8 cellular contexts compared by ENCODE assay signal in genomic region chr20:1118336-1119127, GRCh38. TPM values are rescaled to one million over a fixed set of nuclear protein-coding genes. Genes with fewer than 3 reads are reported as not detected.
A peak's percentile ranks its signal among the peaks of the same experiment; 100 is the strongest.
DNase-seq lines count a peak whose midpoint lies in the region; ATAC-seq, FAIRE-seq and TF ChIP-seq lines count a peak whose summit lies in the region.

Gene PSMF1, plus strand, starts transcription at chr20:1118602. Its CDS starts 172 bp downstream, at chr20:1118774.

- 2% methylated on average over 45 of the region's 62 CpGs for WGBS in HepG2 (ENCODE audit: low lambda C conversion rate)

- H3K9ac ChIP-seq in HepG2 (ENCODE audit: insufficient read depth, low read depth, low read length): peak within 1 kb of the TSS; percentile 95

- TF ChIP-seq EP300 in HepG2 (IDR thresholded peaks at IDR 0.05; ENCODE audit: low read depth in 2 of 2, low read length in 2 of 2) (peak; percentile 73 to 86), HepG2 (CRISPR knock-in tag; IDR thresholded peaks at IDR 0.05; ENCODE audit: borderline replicate concordance) (peak; percentile 64; the same call in 1 of the 2 replicates)

- H3K4me2 ChIP-seq in HepG2 (ENCODE audit: low read depth, low read length): peak within 1 kb of the TSS; percentile 98

- DNase-seq in C1 segment of cervical spinal cord (lab: John Stamatoyannopoulos, UW): peak; percentile 48 to 93 (median 86)
- peak; percentile 99 for DNase-seq in NCI-H748 (lab: John Stamatoyannopoulos, UW; ENCODE audit: unreplicated experiment)
- peak; percentile 93 to 95 for DNase-seq in activated CD4-positive, alpha-beta T cell treated with anti-CD3 and anti-CD28 coated beads, Interleukin-2, amount 50 U/mL, for 24 hours (ENCODE audit: low read depth in 1 of 2, low spot score in 1 of 2)
- peak; percentile 94 for DNase-seq in dermis blood vessel endothelial cell
- peak; percentile 92 for DNase-seq in HepG2 (ENCODE audit: low spot score)
- peak; percentile 94 for DNase-seq in stimulated activated CD4-positive, alpha-beta T cell treated with anti-CD3 and anti-CD28 coated beads, Interleukin-4, amount 100 ng/mL, for 1 hour

- peak within 1 kb of the TSS; percentile 72 for H3K27ac ChIP-seq in HepG2 (ENCODE audit: extremely low read length, insufficient read depth, low read length)

- CTCF ChIA-PET in HepG2 (lab: Yijun Ruan, JAX; ENCODE audit: low intra/inter-chr PET ratio, low total read pairs): no interaction called here

- peak within 1 kb of the TSS; percentile 80 to 99 (median 93) for H3K4me3 ChIP-seq in HepG2 (replicated peaks in 1 of 3; ENCODE audit: insufficient read depth in 1 of 3, low read depth in 2 of 3, low read length in 3 of 3)

- POLR2A ChIA-PET in HepG2 (lab: Yijun Ruan, JAX): interaction anchor here (0.9 to 1.0 kb wide), 4 partner anchors 10 to 1352 kb away, joined by 3 to 5 read pairs (median 3); partner anchors contain the start of gene SNRPB

- ATAC-seq in GM19351 (IDR thresholded peaks at IDR 0.05; ENCODE audit: unreplicated experiment): peak; percentile 93
- ATAC-seq in HG03521 (IDR thresholded peaks at IDR 0.05; ENCODE audit: unreplicated experiment): peak; percentile 96
- peak; percentile 89 for ATAC-seq in HepG2

- peaks cover 45% of the 10 kb centered on the region for H3K79me2 ChIP-seq in HepG2 (ENCODE audit: insufficient read depth, low read length)

- peak within 1 kb of the TSS; percentile 46 for H2AFZ ChIP-seq in HepG2 (ENCODE audit: low read length)

- no peaks in the 10 kb centered on the region; a peak in 1 of 5 replicates for H3K27me3 ChIP-seq in HepG2 (ENCODE audit: control insufficient read depth in 1 of 2, insufficient read depth in 2 of 2, low read length in 2 of 2)

- peaks cover 1 to 15% of the 10 kb centered on the region in 2 experiments; a peak in 2 of 5 replicates for H3K36me3 ChIP-seq in HepG2 (replicated peaks in 1 of 2; ENCODE audit: control insufficient read depth in 1 of 2, insufficient read depth in 2 of 2, low read length in 2 of 2)

- TF ChIP-seq POLR2A in HepG2 (IDR thresholded peaks at IDR 0.05; ENCODE audit: insufficient read depth in 1 of 2, low read depth in 2 of 2, low read length in 2 of 2): peak; percentile 97

- in situ Hi-C loops in HepG2 (cut with HindIII; ENCODE audit: extremely low pct_ligation_motif_present, low pct_unique_long_range_greater_than_20kb): loop anchor here (5.0 kb wide), 1 partner anchor 69 kb away; no protein-coding TSS in a partner anchor

- no peaks in the 10 kb centered on the region for H3K9me3 ChIP-seq in HepG2 (ENCODE audit: low read length)

- H3K4me1 ChIP-seq in HepG2 (ENCODE audit: insufficient read depth, low read length): peaks cover 62% of the 10 kb centered on the region

- intact Hi-C loops in HepG2 (cut with micrococcal nuclease; ENCODE audit: unreplicated experiment): loop anchor here (1.0 to 10.0 kb wide), 3 partner anchors 68 to 349 kb away; partner anchors contain the start of gene FKBP1A

- TF ChIP-seq CTCF in HepG2 (CRISPR knock-in tag; IDR thresholded peaks at IDR 0.05): peak; percentile 63

- TF ChIP-seq RAD21 in HepG2 (CRISPR knock-in tag; IDR thresholded peaks at IDR 0.05): peak; percentile 77

- peak; percentile 47 for FAIRE-seq in HepG2 (lab: Jason Lieb, UNC)

- BruUV-seq in HepG2 (replicated peaks; lab: Mats Ljungman, UMichigan): TSS peak; percentile 62

- peaks cover 19% of the 10 kb centered on the region for H4K20me1 ChIP-seq in HepG2 (ENCODE audit: insufficient read depth, low read length)

TF ChIP-seq in HepG2, 621 proteins besides CTCF, POLR2A, EP300 and RAD21 (continues in another document):
- TF ChIP-seq MYC (CRISPR knock-in tag; IDR thresholded peaks at IDR 0.05; ENCODE audit: borderline replicate concordance) (peak; percentile 99), KLF6 (CRISPR knock-in tag; IDR thresholded peaks at IDR 0.05) (peak; percentile 99), NR2F2 (IDR thresholded peaks at IDR 0.05; ENCODE audit: borderline replicate concordance, low read depth) (peak; percentile 63; the same call in 1 of the 2 replicates), NPAS2 (CRISPR knock-in tag; IDR thresholded peaks at IDR 0.05; ENCODE audit: borderline replicate concordance) (no peak), HNRNPUL1 (IDR thresholded peaks at IDR 0.05; ENCODE audit: low read depth, low read length) (peak; percentile 93; the same call in 1 of the 2 replicates), E2F2 (CRISPR knock-in tag; IDR thresholded peaks at IDR 0.05; ENCODE audit: borderline replicate concordance) (peak; percentile 97; the same call in 1 of the 2 replicates), ZNF432 (CRISPR knock-in tag; IDR thresholded peaks at IDR 0.05; ENCODE audit: borderline replicate concordance) (no peak; the same call in 1 of the 2 replicates), ZEB1 (IDR thresholded peaks at IDR 0.05; ENCODE audit: insufficient replicate concordance, low read depth) (peak; percentile 94), RFX3 (CRISPR knock-in tag; IDR thresholded peaks at IDR 0.05) (peak; percentile 55; the same call in 1 of the 2 replicates), ZNF326 (CRISPR knock-in tag; IDR thresholded peaks at IDR 0.05; ENCODE audit: borderline replicate concordance) (no peak), TBX2 (CRISPR knock-in tag; IDR thresholded peaks at IDR 0.05; ENCODE audit: borderline replicate concordance) (peak; percentile 98), ATF1 (CRISPR knock-in tag; IDR thresholded peaks at IDR 0.05) (peak; percentile 78), FOXO1 (CRISPR knock-in tag; IDR thresholded peaks at IDR 0.05) (peak; percentile 95), CHD2 (IDR thresholded peaks at IDR 0.05; ENCODE audit: low read depth, low read length) (peak; percentile 72), FIP1L1 (IDR thresholded peaks at IDR 0.05; ENCODE audit: borderline replicate concordance, insufficient read depth, low read depth, low read length) (peak; percentile 98), KAT7 (CRISPR knock-in tag; IDR thresholded peaks at IDR 0.05; ENCODE audit: borderline replicate concordance) (peak; percentile 100), ZNF382 (CRISPR knock-in tag; IDR thresholded peaks at IDR 0.05; ENCODE audit: borderline replicate concordance) (no peak), ZNF512B (CRISPR knock-in tag; IDR thresholded peaks at IDR 0.05; ENCODE audit: borderline replicate concordance) (peak; percentile 96), CCDC6 (CRISPR knock-in tag; IDR thresholded peaks at IDR 0.05) (peak; percentile 94), SETDB1 (CRISPR knock-in tag; IDR thresholded peaks at IDR 0.05; ENCODE audit: borderline replicate concordance) (no peak)

RNA-seq across cellular contexts. Expression of gene PSMF1, which starts in this region (rescaled TPM):
- 32.7 and 65.0 TPM in 2 replicates for total RNA-seq in dermis blood vessel endothelial cell
- total RNA-seq in HepG2 (2016; rRNA removed; fragmentation: Illumina TruSeq; extraction: Trizol): 86.0 and 113 TPM in 2 replicates
- 19.7 and 25.4 TPM in 2 replicates for total RNA-seq in HepG2 (2016; cell fraction: cytosol; rRNA removed; fragmentation: Illumina TruSeq; extraction: Trizol; ENCODE audit: low read depth)
- 84.7 and 89.7 TPM in 2 replicates for total RNA-seq in HepG2 (2016; cell fraction: insoluble cytoplasmic fraction; rRNA removed; fragmentation: Illumina TruSeq; extraction: Trizol)
- 45.7 and 47.8 TPM in 2 replicates for total RNA-seq in HepG2 (2016; cell fraction: membrane; rRNA removed; fragmentation: Illumina TruSeq; extraction: Trizol)
- total RNA-seq in HepG2 (2016; cell fraction: nucleus; rRNA removed; fragmentation: Illumina TruSeq; extraction: Trizol): 55.8 and 66.5 TPM in 2 replicates
- 82.5 and 90.6 TPM in 2 replicates for polyA plus RNA-seq in HepG2 (2011; rRNA removed)
- polyA plus RNA-seq in HepG2 (2011; cell fraction: cytosol; rRNA removed): 129 and 230 TPM in 2 replicates
- polyA plus RNA-seq in HepG2 (2011; cell fraction: nucleus; rRNA removed): 130 and 163 TPM in 2 replicates
- 209 and 270 TPM in 2 replicates for polyA plus RNA-seq in HepG2 (2012)
- polyA plus RNA-seq in HepG2 (2016; cell fraction: cytosol; fragmentation: Illumina TruSeq; extraction: Trizol; ENCODE audit: low read depth): 182 and 186 TPM in 2 replicates
- polyA plus RNA-seq in HepG2 (2016; cell fraction: insoluble cytoplasmic fraction; fragmentation: Illumina TruSeq; extraction: Trizol; ENCODE audit: low read depth): 230 and 306 TPM in 2 replicates
- 158 and 165 TPM in 2 replicates for polyA plus RNA-seq in HepG2 (2016; cell fraction: membrane; fragmentation: Illumina TruSeq; extraction: Trizol; ENCODE audit: low read depth)
- polyA plus RNA-seq in HepG2 (2016; cell fraction: nucleus; fragmentation: Illumina TruSeq; extraction: Trizol; ENCODE audit: insufficient read depth, low read depth): 135 and 140 TPM in 2 replicates
- 31.0 and 97.3 TPM in 2 replicates for polyA minus RNA-seq in HepG2 (2011; rRNA and poly(A)+ RNA removed; ENCODE audit: low replicate concordance)
- 90.7 and 92.5 TPM in 2 replicates for polyA minus RNA-seq in HepG2 (2011; cell fraction: cytosol; rRNA and poly(A)+ RNA removed)
- 67.6 and 70.3 TPM in 2 replicates for polyA minus RNA-seq in HepG2 (2011; cell fraction: nucleus; rRNA and poly(A)+ RNA removed)

Comparison
In these comparisons a context has a peak if more than half of its experiments do, and no peak if none do; other contexts are left out.
1. Peak in every context shown above with its lines: DNase-seq, ATAC-seq, H3K4me3 ChIP-seq and H3K27ac ChIP-seq.